ENCODE assay signal across 15 cellular contexts in genomic region chr17:77869041-77869595, GRCh38.
DNase-seq lines count a peak whose midpoint lies in the region; ATAC-seq, FAIRE-seq and TF ChIP-seq lines count a peak whose summit lies in the region.
"Had no signal": no experiment of that assay in that cellular context is flagged by ENCODE, and none has a peak within 500 bp of the region (broad histone marks: within the 10 kb centered on the region; RNA-seq: fewer than 3 reads in every experiment).

No MANE protein-coding gene starts in this region.

- H3K4me1 ChIP-seq in MM.1S (ENCODE audit: low read length) (peaks cover 29% of the 10 kb centered on the region), kidney (ENCODE audit: control insufficient read depth in 1 of 2, insufficient read depth in 1 of 2, low read depth in 1 of 2, low read length in 2 of 2) (peaks cover 0 to 2% of the 10 kb centered on the region in 2 donors)
- H3K4me1 ChIP-seq: A549, prostate gland had no signal

- H3F3A ChIP-seq in MM.1S (ENCODE audit: insufficient read depth, low read length) = peaks cover 19% of the 10 kb centered on the region

- peaks cover 2% of the 10 kb centered on the region for H3K27me3 Mint-ChIP-seq in activated naive CD8-positive, alpha-beta T cell treated with anti-CD3 and anti-CD28 coated beads, Interleukin-2, amount 10 ng/mL, durations not matched to agents 7 days and 5 days
- H3K27me3 Mint-ChIP-seq in activated naive CD8-positive, alpha-beta T cell treated with anti-CD3 and anti-CD28 coated beads for 36 hours = no peaks in the 10 kb centered on the region

- H3K27me3 ChIP-seq in MM.1S (replicated peaks; ENCODE audit: insufficient read depth, low read length) = peaks cover 89% of the 10 kb centered on the region

- H3K9me3 ChIP-seq in MM.1S (replicated peaks; ENCODE audit: insufficient read depth, low read length) (no peaks in the 10 kb centered on the region), kidney (ENCODE audit: control insufficient read depth in 1 of 2, low read length in 2 of 2) (no peaks in the 10 kb centered on the region)
- H3K9me3 ChIP-seq: A549, prostate gland had no signal

- peak overlapping the region; percentile 40; the same call in 1 of the 2 replicates for H3K4me2 ChIP-seq in MM.1S (ENCODE audit: low read depth, low read length)
- H3K4me2 ChIP-seq: A549 had no signal

- peaks cover 2% of the 10 kb centered on the region; the same call in 1 of the 2 replicates for H4K20me1 ChIP-seq in MM.1S (ENCODE audit: insufficient read depth, low read length)

- DNase-seq in activated naive CD8-positive, alpha-beta T cell treated with anti-CD3 and anti-CD28 coated beads, Interleukin-2, amount 10 ng/mL, durations not matched to agents 7 days and 5 days = no peak
- DNase-seq in activated naive CD8-positive, alpha-beta T cell treated with anti-CD3 and anti-CD28 coated beads for 36 hours = no peak
- DNase-seq in MM.1S = no peak
- peak; percentile 43 for DNase-seq in kidney
- DNase-seq in urothelium cell line (ENCODE audit: low spot score) = no peak
- DNase-seq in ACHN = no peak
- DNase-seq in NCI-H2029 (lab: John Stamatoyannopoulos, UW) = no peak
- DNase-seq: activated CD4-positive, alpha-beta T cell treated with anti-CD3 and anti-CD28 coated beads, Interleukin-2, amount 50 U/mL, for 4 hours; NCI-H82; SHP77; stimulated activated CD4-positive, alpha-beta T cell treated with anti-CD3 and anti-CD28 coated beads, Interleukin-15, amount 100 ng/mL, for 24 hours had no signal

- intact Hi-C loops in kidney (cut with DNase I) = no loop called here

- H3K27ac Mint-ChIP-seq in activated naive CD8-positive, alpha-beta T cell treated with anti-CD3 and anti-CD28 coated beads, Interleukin-2, amount 10 ng/mL, durations not matched to agents 7 days and 5 days = no peak overlapping the region
- no peak overlapping the region for H3K27ac Mint-ChIP-seq in activated naive CD8-positive, alpha-beta T cell treated with anti-CD3 and anti-CD28 coated beads for 36 hours

- FAIRE-seq in kidney (lab: Jason Lieb, UNC) (no peak), urothelium cell line (lab: Jason Lieb, UNC) (peak; percentile 75)
- FAIRE-seq: A549, TTC549 had no signal

- H3K4me3 Mint-ChIP-seq in activated naive CD8-positive, alpha-beta T cell treated with anti-CD3 and anti-CD28 coated beads, Interleukin-2, amount 10 ng/mL, durations not matched to agents 7 days and 5 days = peak overlapping the region; percentile 41
- no peak overlapping the region for H3K4me3 Mint-ChIP-seq in activated naive CD8-positive, alpha-beta T cell treated with anti-CD3 and anti-CD28 coated beads for 36 hours

- H3K4me3 ChIP-seq in MM.1S (ENCODE audit: low read length) (no peak overlapping the region), kidney (ENCODE audit: low read length in 2 of 2) (no peak overlapping the region)
- H3K4me3 ChIP-seq: A549, prostate gland had no signal

- H3K36me3 Mint-ChIP-seq in activated naive CD8-positive, alpha-beta T cell treated with anti-CD3 and anti-CD28 coated beads, Interleukin-2, amount 10 ng/mL, durations not matched to agents 7 days and 5 days = peaks cover 5% of the 10 kb centered on the region
- no peaks in the 10 kb centered on the region for H3K36me3 Mint-ChIP-seq in activated naive CD8-positive, alpha-beta T cell treated with anti-CD3 and anti-CD28 coated beads for 36 hours

- H2AFZ ChIP-seq in MM.1S (ENCODE audit: low read length) = no peak overlapping the region

- H3K9ac ChIP-seq in MM.1S (ENCODE audit: low read length) (no peak overlapping the region), kidney (ENCODE audit: low read length in 2 of 2) (no peak overlapping the region)

- peaks cover 29% of the 10 kb centered on the region for H3K4me1 Mint-ChIP-seq in activated naive CD8-positive, alpha-beta T cell treated with anti-CD3 and anti-CD28 coated beads, Interleukin-2, amount 10 ng/mL, durations not matched to agents 7 days and 5 days
- peaks cover 44% of the 10 kb centered on the region for H3K4me1 Mint-ChIP-seq in activated naive CD8-positive, alpha-beta T cell treated with anti-CD3 and anti-CD28 coated beads for 36 hours

- H3K9me3 Mint-ChIP-seq in activated naive CD8-positive, alpha-beta T cell treated with anti-CD3 and anti-CD28 coated beads, Interleukin-2, amount 10 ng/mL, durations not matched to agents 7 days and 5 days = peaks cover 4% of the 10 kb centered on the region
- no peaks in the 10 kb centered on the region for H3K9me3 Mint-ChIP-seq in activated naive CD8-positive, alpha-beta T cell treated with anti-CD3 and anti-CD28 coated beads for 36 hours

- POLR2A ChIA-PET in activated naive CD8-positive, alpha-beta T cell treated with anti-CD3 and anti-CD28 coated beads, Interleukin-2, amount 10 ng/mL, durations not matched to agents 7 days and 5 days (lab: Charles Lee) = interaction anchor here (1.0 to 1.9 kb wide), 6 partner anchors 9 to 89 kb away, joined by 3 to 13 read pairs (median 5); partner anchors contain the start of gene TNRC6C

- H3K9me2 ChIP-seq in MM.1S (replicated peaks; ENCODE audit: insufficient read depth, low read length) = no peaks in the 10 kb centered on the region

- no peak for ATAC-seq in activated naive CD8-positive, alpha-beta T cell treated with anti-CD3 and anti-CD28 coated beads, Interleukin-2, amount 10 ng/mL, durations not matched to agents 7 days and 5 days (ENCODE audit: low read depth)
- no peak for ATAC-seq in GM19452 (IDR thresholded peaks at IDR 0.05; ENCODE audit: unreplicated experiment)
- ATAC-seq: A549 had no signal

- H3K27ac ChIP-seq in MM.1S (ENCODE audit: low read length) (no peak overlapping the region), kidney (ENCODE audit: low read depth in 2 of 2, low read length in 2 of 2) (no peak overlapping the region)
- H3K27ac ChIP-seq: A549, prostate gland had no signal

- TF ChIP-seq CTCF in MM.1S (IDR thresholded peaks at IDR 0.05; ENCODE audit: low read length) (no peak), kidney (IDR thresholded peaks at IDR 0.05; ENCODE audit: borderline replicate concordance, extremely low read depth, insufficient read depth) (no peak)

- H3K79me2 ChIP-seq in MM.1S (ENCODE audit: low read length) = no peaks in the 10 kb centered on the region

- in situ Hi-C loops in ACHN (cut with HindIII; ENCODE audit: low pct_ligation_motif_present, low pct_unique_long_range_greater_than_20kb, low sequenced_read_pairs) = no loop called here

- H3K36me3 ChIP-seq in MM.1S (replicated peaks; ENCODE audit: insufficient read depth, low read length) (no peaks in the 10 kb centered on the region), kidney (ENCODE audit: control insufficient read depth in 1 of 2, insufficient read depth in 2 of 2, low read length in 2 of 2) (no peaks in the 10 kb centered on the region)
- H3K36me3 ChIP-seq: prostate gland had no signal
